8 cellular contexts compared by ENCODE assay signal in genomic region chr6:130018292-130018829, GRCh38. TPM values are rescaled to one million over a fixed set of nuclear protein-coding genes. Genes with fewer than 3 reads are reported as not detected.
A peak's percentile ranks its signal among the peaks of the same experiment; 100 is the strongest.
DNase-seq lines count a peak whose midpoint lies in the region; ATAC-seq and TF ChIP-seq lines count a peak whose summit lies in the region.

Gene L3MBTL3, plus strand, starts transcription at chr6:130018581. Its CDS starts 24,119 bp downstream, at chr6:130042700.

- H3K9me3 ChIP-seq in right lobe of liver = no peaks in the 10 kb centered on the region

- H3K4me3 ChIP-seq in AG09309 (ENCODE audit: control insufficient read depth, low read depth, low read length) (peak within 1 kb of the TSS; percentile 95), dorsolateral prefrontal cortex (peak within 1 kb of the TSS; percentile 55 to 95 (median 80)), right lobe of liver (peak within 1 kb of the TSS; percentile 72 to 74 (median 73))

- DNase-seq in AG09309 (ENCODE audit: low read depth) (peak; percentile 29), GM19238 (ENCODE audit: insufficient read length, low spot score) (peak; percentile 71), NCI-H748 (lab: John Stamatoyannopoulos, UW; ENCODE audit: unreplicated experiment) (peak; percentile 89), dorsolateral prefrontal cortex (peak; percentile 70 to 90 (median 84)), right lobe of liver (peak; percentile 90 to 93 (median 92))
- DNase-seq in activated CD4-positive, alpha-beta T cell treated with anti-CD3 and anti-CD28 coated beads, Interleukin-2, amount 50 U/mL, for 48 hours = peak; percentile 88 to 90
- DNase-seq in stimulated activated CD4-positive, alpha-beta T cell treated with anti-CD3 and anti-CD28 coated beads, Interleukin-2, amount 100 ng/mL, for 48 hours = peak; percentile 80 to 82

- H3K27me3 ChIP-seq in dorsolateral prefrontal cortex (no peaks in the 10 kb centered on the region), right lobe of liver (no peaks in the 10 kb centered on the region)

- ATAC-seq in HG03378 (IDR thresholded peaks at IDR 0.05; ENCODE audit: unreplicated experiment) = peak; percentile 58
- peak; percentile 77 to 89 (median 86) for ATAC-seq in right lobe of liver

- H3K27ac ChIP-seq in dorsolateral prefrontal cortex = peak within 1 kb of the TSS in 58 of 59 donors; percentile 27 to 86 (median 74)
- H3K27ac ChIP-seq in right lobe of liver = peak within 1 kb of the TSS; percentile 70 to 85 (median 78)

- H3K36me3 ChIP-seq in right lobe of liver = no peaks in the 10 kb centered on the region

- 2% methylated on average over 18 of the region's 29 CpGs for WGBS in right lobe of liver (ENCODE audit: insufficient coverage, low coverage, low lambda C conversion rate, missing lambda C conversion rate)

- TF ChIP-seq POLR2A in right lobe of liver (IDR thresholded peaks at IDR 0.05) = no peak

- intact Hi-C loops in dorsolateral prefrontal cortex (cut with DNase I) = loop anchor here in 1 of 2 donors (5.0 kb wide), 1 partner anchor 421 kb away; no protein-coding TSS in a partner anchor
- intact Hi-C loops in right lobe of liver (cut with DNase I) = no loop called here

- H3K4me1 ChIP-seq in right lobe of liver = peaks cover 0 to 7% (median 2%) of the 10 kb centered on the region in 4 donors

- TF ChIP-seq CTCF in AG09309 (IDR thresholded peaks at IDR 0.05; ENCODE audit: control insufficient read depth, insufficient read depth, low read depth, low read length, missing control alignments) (no peak), dorsolateral prefrontal cortex (IDR thresholded peaks at IDR 0.05 in 54 of 56, conservative IDR thresholded peaks at IDR 0.05 in 2 of 56; ENCODE audit: low read depth in 1 of 56, partially characterized antibody in 56 of 56) (peak in 31 of 56 donors; percentile 10 to 57 (median 33)), right lobe of liver (IDR thresholded peaks at IDR 0.05) (no peak)

RNA-seq across cellular contexts. Expression of gene L3MBTL3, which starts in this region (rescaled TPM):
- total RNA-seq in dorsolateral prefrontal cortex = 10 to 100 TPM in 61 of 120 experiments, 1 to 10 TPM in 59; 5.8 to 20.0 (median 10.0) TPM
- total RNA-seq in right lobe of liver = 10 to 100 TPM in 1 of 6 experiments, 1 to 10 TPM in 5; 3.0 to 13.2 (median 7.2) TPM

Comparison
In these comparisons a context has a peak if more than half of its experiments do, and no peak if none do; other contexts are left out.
1. Peak in every context shown above with its lines: DNase-seq, ATAC-seq, H3K4me3 ChIP-seq and H3K27ac ChIP-seq.
2. DNase-seq: peak in every context shown above with its lines; median percentile 92 in right lobe of liver; 89 in NCI-H748; 89 in activated CD4-positive, alpha-beta T cell treated with anti-CD3 and anti-CD28 coated beads, Interleukin-2, amount 50 U/mL, for 48 hours; 84 in dorsolateral prefrontal cortex; 81 in stimulated activated CD4-positive, alpha-beta T cell treated with anti-CD3 and anti-CD28 coated beads, Interleukin-2, amount 100 ng/mL, for 48 hours; 71 in GM19238; 29 in AG09309.
3. CTCF ChIP-seq: peak in dorsolateral prefrontal cortex (31 of 56); none in AG09309 (single experiment) and right lobe of liver (0 of 4).